ENCODE assay signal across 17 cellular contexts in genomic region chr17:60356947-60357346, GRCh38. TPM values are rescaled to one million over a fixed set of nuclear protein-coding genes. Genes with fewer than 3 reads are reported as not detected.
DNase-seq lines count a peak whose midpoint lies in the region; ATAC-seq, FAIRE-seq and TF ChIP-seq lines count a peak whose summit lies in the region.
"Had no signal": no experiment of that assay in that cellular context is flagged by ENCODE, and none has a peak within 500 bp of the region (broad histone marks: within the 10 kb centered on the region; RNA-seq: fewer than 3 reads in every experiment).

No MANE protein-coding gene starts in this region.

- peaks cover 27% of the 10 kb centered on the region; the same call in 1 of the 2 replicates for H4K20me1 ChIP-seq in GM23248 (ENCODE audit: insufficient read depth)
- peaks cover 78% of the 10 kb centered on the region for H4K20me1 ChIP-seq in astrocyte (ENCODE audit: insufficient read depth, low read length)

- H3K27ac ChIP-seq in A549: peak overlapping the region; percentile 52 to 79
- peak overlapping the region; percentile 32 for H3K27ac ChIP-seq in GM23248
- H3K27ac ChIP-seq in astrocyte (ENCODE audit: low read depth, low read length): no peak overlapping the region
- H3K27ac ChIP-seq in gastroesophageal sphincter: no peak overlapping the region
- H3K27ac ChIP-seq: uterus had no signal

- H3K27me3 ChIP-seq in GM23248 (replicated peaks; ENCODE audit: insufficient read depth): no peaks in the 10 kb centered on the region
- no peaks in the 10 kb centered on the region for H3K27me3 ChIP-seq in astrocyte (ENCODE audit: insufficient read depth, low read length)
- no peaks in the 10 kb centered on the region for H3K27me3 ChIP-seq in gastroesophageal sphincter
- no peaks in the 10 kb centered on the region for H3K27me3 ChIP-seq in MG63
- H3K27me3 ChIP-seq: uterus had no signal

- POLR2A ChIA-PET in A549 (lab: Yijun Ruan, JAX): interaction anchor here (1.1 kb wide), 1 partner anchor 35 kb away, joined by 8 read pairs; the partner anchor contains the start of gene USP32

- H3K36me3 ChIP-seq in GM23248 (ENCODE audit: low read depth) (no peaks in the 10 kb centered on the region), astrocyte (ENCODE audit: insufficient read depth, low read length) (no peaks in the 10 kb centered on the region), gastroesophageal sphincter (no peaks in the 10 kb centered on the region), MG63 (no peaks in the 10 kb centered on the region)
- H3K36me3 ChIP-seq: uterus had no signal

- H3K36me3 Mint-ChIP-seq in astrocyte (ENCODE audit: low read depth, unreplicated experiment): no peaks in the 10 kb centered on the region

- peak; percentile 56 for FAIRE-seq in A549 (lab: Jason Lieb, UNC)
- no peak for FAIRE-seq in astrocyte (lab: Jason Lieb, UNC)
- FAIRE-seq: kidney had no signal

- H3K4me2 ChIP-seq in A549 (peak overlapping the region; percentile 60), GM23248 (ENCODE audit: unreplicated experiment) (peak overlapping the region; percentile 2), astrocyte (ENCODE audit: low read length) (no peak overlapping the region)

- H3K4me1 Mint-ChIP-seq in astrocyte (ENCODE audit: low read depth, unreplicated experiment): peaks cover 9% of the 10 kb centered on the region

- H3K27ac Mint-ChIP-seq in astrocyte (ENCODE audit: unreplicated experiment): no peak overlapping the region
- H3K27ac Mint-ChIP-seq: dendritic cell treated with granulocyte-macrophage colony-stimulating factor and Interleukin-4, amounts not matched to agents 40 ng/mL and 50 ng/mL, for 4 days had no signal

- H3K9me2 ChIP-seq in GM23248 (ENCODE audit: insufficient read depth): no peaks in the 10 kb centered on the region

- TF ChIP-seq RAD21 in A549 (conservative IDR thresholded peaks at IDR 0.05 in 1 of 2, IDR thresholded peaks at IDR 0.05 in 1 of 2): no peak

- CTCF ChIA-PET in A549 (lab: Yijun Ruan, JAX): interaction anchor here (1.0 kb wide), 1 partner anchor 10 kb away, joined by 3 read pairs; no protein-coding TSS in a partner anchor

- TF ChIP-seq EP300 in A549 (IDR thresholded peaks at IDR 0.05): no peak
- TF ChIP-seq EP300 in gastroesophageal sphincter (IDR thresholded peaks at IDR 0.05): no peak

- WGBS in A549 (ENCODE audit: missing lambda C conversion rate): 85% methylated on average over 2 of the region's 2 CpGs
- WGBS in GM23248 (ENCODE audit: low coverage in 1 of 2, low lambda C conversion rate in 2 of 2, missing lambda C conversion rate in 2 of 2), 2 experiments: 93 to 100% methylated on average over 2 of the region's 2 CpGs
- 93 to 96% methylated on average over 2 of the region's 2 CpGs for WGBS in gastroesophageal sphincter (ENCODE audit: low coverage in 1 of 2), 2 donors

- no peaks in the 10 kb centered on the region for H3K9me3 Mint-ChIP-seq in astrocyte (ENCODE audit: unreplicated experiment)
- H3K9me3 Mint-ChIP-seq: dendritic cell treated with granulocyte-macrophage colony-stimulating factor and Interleukin-4, amounts not matched to agents 40 ng/mL and 50 ng/mL, for 4 days had no signal

- H3K9ac ChIP-seq in GM23248 (no peak overlapping the region), astrocyte (ENCODE audit: low read length) (no peak overlapping the region)

- in situ Hi-C loops in GM23248 (cut with MboI): no loop called here

- TF ChIP-seq POLR2A in A549 (IDR thresholded peaks at IDR 0.05; ENCODE audit: low read length) (no peak), gastroesophageal sphincter (IDR thresholded peaks at IDR 0.05) (no peak)

- TF ChIP-seq CTCF in A549 (IDR thresholded peaks at IDR 0.05) (no peak), astrocyte (IDR thresholded peaks at IDR 0.05; ENCODE audit: insufficient read depth, low read depth, low read length) (no peak), gastroesophageal sphincter (IDR thresholded peaks at IDR 0.05) (no peak)

- peaks cover 92% of the 10 kb centered on the region for H3K79me2 ChIP-seq in GM23248 (ENCODE audit: insufficient read depth)
- H3K79me2 ChIP-seq in astrocyte (ENCODE audit: insufficient read depth, low read length): peaks cover 67% of the 10 kb centered on the region

- H3K4me1 ChIP-seq in A549: peaks cover 49% of the 10 kb centered on the region
- H3K4me1 ChIP-seq in GM23248 (ENCODE audit: insufficient read depth): peaks cover 38% of the 10 kb centered on the region
- H3K4me1 ChIP-seq in astrocyte (ENCODE audit: insufficient read depth, low read length): peaks cover 11% of the 10 kb centered on the region
- peaks cover 0 to 38% (median 7%) of the 10 kb centered on the region in 3 donors for H3K4me1 ChIP-seq in gastroesophageal sphincter
- H3K4me1 ChIP-seq: uterus had no signal

- no peak overlapping the region for H3K4me3 Mint-ChIP-seq in astrocyte (ENCODE audit: unreplicated experiment)
- H3K4me3 Mint-ChIP-seq: activated naive CD4-positive, alpha-beta T cell treated with anti-CD3 and anti-CD28 coated beads, Interleukin-2, amount 50 U/mL, for 24 hours; dendritic cell treated with granulocyte-macrophage colony-stimulating factor and Interleukin-4, amounts not matched to agents 40 ng/mL and 50 ng/mL, for 4 days had no signal

- no peaks in the 10 kb centered on the region for H3K27me3 Mint-ChIP-seq in astrocyte (ENCODE audit: low read depth, unreplicated experiment)
- H3K27me3 Mint-ChIP-seq: activated naive CD4-positive, alpha-beta T cell treated with anti-CD3 and anti-CD28 coated beads, Interleukin-2, amount 50 U/mL, for 24 hours; dendritic cell treated with granulocyte-macrophage colony-stimulating factor and Interleukin-4, amounts not matched to agents 40 ng/mL and 50 ng/mL, for 4 days had no signal

- H3K9me3 ChIP-seq in A549 (no peaks in the 10 kb centered on the region), GM23248 (ENCODE audit: low read depth) (no peaks in the 10 kb centered on the region), astrocyte (ENCODE audit: insufficient read depth, low read depth, low read length) (no peaks in the 10 kb centered on the region), gastroesophageal sphincter (no peaks in the 10 kb centered on the region), MG63 (no peaks in the 10 kb centered on the region)
- H3K9me3 ChIP-seq: uterus had no signal

- H3K4me3 ChIP-seq in A549 (no peak overlapping the region), GM23248 (no peak overlapping the region), astrocyte (ENCODE audit: insufficient read depth, low read depth, low read length) (no peak overlapping the region), gastroesophageal sphincter (no peak overlapping the region), MG63 (no peak overlapping the region)
- H3K4me3 ChIP-seq: uterus had no signal

- no peak overlapping the region for H2AFZ ChIP-seq in GM23248
- H2AFZ ChIP-seq in astrocyte (ENCODE audit: low read depth, low read length): no peak overlapping the region

- H3F3A ChIP-seq in GM23248 (ENCODE audit: insufficient read depth): peaks cover 40% of the 10 kb centered on the region

- DNase-seq in A549 (ENCODE audit: low read depth in 1 of 2, low spot score in 1 of 2): no peak
- peak; percentile 17 for DNase-seq in GM23248
- DNase-seq in astrocyte (ENCODE audit: low read depth): peak; percentile 36
- no peak for DNase-seq in SHP77 (lab: John Stamatoyannopoulos, UW)
- no peak for DNase-seq in MG63
- DNase-seq in GDM1 (lab: John Stamatoyannopoulos, UW): no peak
- DNase-seq in RKO (ENCODE audit: low spot score): no peak
- DNase-seq: C1 segment of cervical spinal cord; GOT3; KG1; kidney; NCI-H187; stimulated activated CD4-positive, alpha-beta T cell treated with anti-CD3 and anti-CD28 coated beads, Interleukin-2, amount 100 ng/mL, for 48 hours had no signal

- no peak for ATAC-seq in A549
- ATAC-seq in gastroesophageal sphincter: peak; percentile 57

TF ChIP-seq in A549, 52 proteins besides CTCF, POLR2A, EP300 and RAD21:
- TF ChIP-seq HDAC2 (IDR thresholded peaks at IDR 0.05) (no peak), ESRRA (IDR thresholded peaks at IDR 0.05; ENCODE audit: borderline replicate concordance, low read length) (no peak), CBX2 (IDR thresholded peaks at IDR 0.05; ENCODE audit: borderline replicate concordance, low read depth) (no peak), CHD2 (IDR thresholded peaks at IDR 0.05; ENCODE audit: low read length, partially characterized antibody) (no peak), CEBPB (IDR thresholded peaks at IDR 0.05) (peak; percentile 72 to 75; a peak in 3 of 4 replicates)

RNA-seq across cellular contexts. Expression of gene USP32, which starts 35.0 kb away (rescaled TPM):
- polyA plus RNA-seq in A549 (2011; rRNA removed) (52.2 and 70.6 TPM in 2 replicates), A549 (2017; fragmentation: RNase III; extraction: RNeasy Plus Mini Kit Qiagen cat#74134 plus additional on column Dnase treatment) (33.5 to 35.7 TPM (median 35.4 TPM) in 3 replicates), GM23248 (2016; fragmentation: Nextera tagmentation; extraction: Ambion mirVana) (12.4 and 14.0 TPM in 2 replicates)
- 14.0 and 14.6 TPM in 2 replicates for polyA plus RNA-seq in A549 (2012; cell fraction: cytosol; rRNA removed)
- 8.7 and 11.6 TPM in 2 replicates for polyA plus RNA-seq in A549 (2012; cell fraction: nucleus; rRNA removed)
- 51.7 and 54.5 TPM in 2 replicates for polyA minus RNA-seq in A549 (2011; rRNA and poly(A)+ RNA removed)
- 30.1 and 33.9 TPM in 2 replicates for total RNA-seq in GM23248 (2014; rRNA removed; shearing (Covaris generic))
- total RNA-seq in astrocyte (36.8 and 40.2 TPM in 2 replicates), gastroesophageal sphincter (10 to 100 TPM; 44.1 to 55.5 (median 51.4) TPM)
- total RNA-seq in MG63 (2014; rRNA removed; shearing (Covaris generic); ENCODE audit: low replicate concordance): 24.7 and 37.4 TPM in 2 replicates

Comparison
In these comparisons a context has a peak if more than half of its experiments do, and no peak if none do; other contexts are left out.
1. DNase-seq: peak in GM23248 (single experiment) and astrocyte (single experiment); none in A549 (0 of 2), SHP77 (0 of 2), MG63 (single experiment), GDM1 (single experiment) and RKO (single experiment).
2. H3K27ac ChIP-seq: peak in A549 (2 of 2) and GM23248 (single experiment); none in astrocyte (single experiment) and gastroesophageal sphincter (0 of 4).